9 cellular contexts compared by ENCODE assay signal in the genomic region with DNA sequence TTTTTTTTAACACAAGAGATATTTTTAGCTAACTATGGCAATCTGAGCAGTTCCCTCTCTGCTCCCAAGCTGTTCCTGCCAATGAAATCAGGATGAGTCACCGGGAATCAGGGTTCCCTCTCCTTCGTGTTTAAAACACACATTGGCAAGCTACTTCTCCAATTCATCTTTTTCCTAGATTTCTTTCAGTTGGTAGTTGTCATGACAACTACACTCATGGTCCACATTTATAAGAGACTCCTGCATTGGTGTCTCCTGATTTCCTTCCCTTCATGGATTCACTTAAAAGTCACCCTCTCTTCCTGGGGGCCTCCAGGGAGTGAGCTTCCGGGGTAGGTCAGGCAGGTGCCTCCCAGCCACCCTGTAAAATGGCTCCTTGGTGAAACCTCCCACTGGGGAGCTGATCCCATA.
DNase-seq lines count a peak whose midpoint lies in the region; ATAC-seq and TF ChIP-seq lines count a peak whose summit lies in the region.
"Had no signal": no experiment of that assay in that cellular context is flagged by ENCODE, and none has a peak within 500 bp of the region (broad histone marks: within the 10 kb centered on the region; RNA-seq: fewer than 3 reads in every experiment).

No MANE protein-coding gene starts in this region.

- intact Hi-C loops in activated CD4-positive, alpha-beta memory T cell treated with anti-CD3 and anti-CD28 coated beads for 36 hours (cut with micrococcal nuclease) = no loop called here

- no peak overlapping the region for H3K4me3 Mint-ChIP-seq in activated CD4-positive, alpha-beta memory T cell treated with anti-CD3 and anti-CD28 coated beads for 36 hours
- no peak overlapping the region for H3K4me3 Mint-ChIP-seq in activated CD4-positive, alpha-beta memory T cell treated with anti-CD3 and anti-CD28 coated beads, Interleukin-2, amount 10 ng/mL, durations not matched to agents 7 days and 5 days
- H3K4me3 Mint-ChIP-seq in activated CD4-positive, alpha-beta T cell treated with anti-CD3 and anti-CD28 coated beads, Interleukin-2, amount 10 ng/mL, durations not matched to agents 7 days and 5 days = no peak overlapping the region

- ATAC-seq in lung (ENCODE audit: insufficient read depth, low FRiP score) = peak; percentile 25

- no peaks in the 10 kb centered on the region for H3K27me3 Mint-ChIP-seq in activated CD4-positive, alpha-beta memory T cell treated with anti-CD3 and anti-CD28 coated beads for 36 hours
- no peaks in the 10 kb centered on the region for H3K27me3 Mint-ChIP-seq in activated CD4-positive, alpha-beta memory T cell treated with anti-CD3 and anti-CD28 coated beads, Interleukin-2, amount 10 ng/mL, durations not matched to agents 7 days and 5 days
- no peaks in the 10 kb centered on the region for H3K27me3 Mint-ChIP-seq in activated CD4-positive, alpha-beta T cell treated with anti-CD3 and anti-CD28 coated beads, Interleukin-2, amount 10 ng/mL, durations not matched to agents 7 days and 5 days

- DNase-seq in activated CD4-positive, alpha-beta memory T cell treated with anti-CD3 and anti-CD28 coated beads for 36 hours = no peak
- no peak for DNase-seq in activated CD4-positive, alpha-beta memory T cell treated with anti-CD3 and anti-CD28 coated beads, Interleukin-2, amount 10 ng/mL, durations not matched to agents 7 days and 5 days
- peak; percentile 88 for DNase-seq in brain microvascular endothelial cell
- DNase-seq in lung (ENCODE audit: low spot score) = no peak
- peak in 1 of 2 donors; percentile 26 for DNase-seq in tibial nerve (ENCODE audit: low spot score in 2 of 2)
- no peak for DNase-seq in Karpas-422
- no peak for DNase-seq in GM10266 (ENCODE audit: extremely low spot score)
- DNase-seq in activated CD4-positive, alpha-beta T cell treated with anti-CD3 and anti-CD28 coated beads, Interleukin-2, amount 10 ng/mL, durations not matched to agents 7 days and 5 days = no peak

- H3K4me3 ChIP-seq in brain microvascular endothelial cell (ENCODE audit: low read depth, low read length) (no peak overlapping the region), lung (no peak overlapping the region), tibial nerve (no peak overlapping the region), Karpas-422 (ENCODE audit: low read length) (no peak overlapping the region)

- H3K4me1 ChIP-seq in lung (ENCODE audit: control insufficient read depth in 2 of 2, insufficient read depth in 2 of 2, low read length in 2 of 2) (peaks cover 3 to 4% of the 10 kb centered on the region in 2 donors), tibial nerve (peaks cover 0 to 25% (median 0%) of the 10 kb centered on the region in 4 donors), Karpas-422 (ENCODE audit: low read length) (peaks cover 25% of the 10 kb centered on the region)

- no peaks in the 10 kb centered on the region for H3K9me3 ChIP-seq in lung (ENCODE audit: control insufficient read depth in 2 of 2, insufficient read depth in 1 of 2, low read length in 1 of 2)
- no peaks in the 10 kb centered on the region for H3K9me3 ChIP-seq in tibial nerve
- no peaks in the 10 kb centered on the region for H3K9me3 ChIP-seq in Karpas-422 (ENCODE audit: low read length)

- peak overlapping the region; percentile 48 for H3K27ac Mint-ChIP-seq in activated CD4-positive, alpha-beta memory T cell treated with anti-CD3 and anti-CD28 coated beads for 36 hours
- no peak overlapping the region for H3K27ac Mint-ChIP-seq in activated CD4-positive, alpha-beta memory T cell treated with anti-CD3 and anti-CD28 coated beads, Interleukin-2, amount 10 ng/mL, durations not matched to agents 7 days and 5 days
- H3K27ac Mint-ChIP-seq in activated CD4-positive, alpha-beta T cell treated with anti-CD3 and anti-CD28 coated beads, Interleukin-2, amount 10 ng/mL, durations not matched to agents 7 days and 5 days = no peak overlapping the region

- no peaks in the 10 kb centered on the region for H3K9me2 ChIP-seq in Karpas-422 (replicated peaks; ENCODE audit: insufficient read depth, low read length)

- CTCF ChIA-PET in activated CD4-positive, alpha-beta memory T cell treated with anti-CD3 and anti-CD28 coated beads for 36 hours (lab: Charles Lee) = interaction anchor here (0.5 to 0.7 kb wide), 2 partner anchors 23 to 45 kb away, joined by 3 read pairs; no protein-coding TSS in a partner anchor
- CTCF ChIA-PET in activated CD4-positive, alpha-beta memory T cell treated with anti-CD3 and anti-CD28 coated beads, Interleukin-2, amount 10 ng/mL, durations not matched to agents 7 days and 5 days (lab: Charles Lee) = interaction anchor here (1.0 to 1.6 kb wide), 3 partner anchors 14 to 152 kb away, joined by 3 to 4 read pairs (median 3); no protein-coding TSS in a partner anchor
- CTCF ChIA-PET in activated CD4-positive, alpha-beta T cell treated with anti-CD3 and anti-CD28 coated beads, Interleukin-2, amount 10 ng/mL, durations not matched to agents 7 days and 5 days (lab: Charles Lee) = interaction anchor here (0.7 to 1.1 kb wide), 4 partner anchors 12 to 355 kb away, joined by 3 to 4 read pairs (median 3); a partner anchor contains a TSS

- H3K9me3 Mint-ChIP-seq in activated CD4-positive, alpha-beta memory T cell treated with anti-CD3 and anti-CD28 coated beads for 36 hours = no peaks in the 10 kb centered on the region
- H3K9me3 Mint-ChIP-seq in activated CD4-positive, alpha-beta memory T cell treated with anti-CD3 and anti-CD28 coated beads, Interleukin-2, amount 10 ng/mL, durations not matched to agents 7 days and 5 days = no peaks in the 10 kb centered on the region
- no peaks in the 10 kb centered on the region for H3K9me3 Mint-ChIP-seq in activated CD4-positive, alpha-beta T cell treated with anti-CD3 and anti-CD28 coated beads, Interleukin-2, amount 10 ng/mL, durations not matched to agents 7 days and 5 days

- TF ChIP-seq EP300 in tibial nerve (IDR thresholded peaks at IDR 0.05) = peak in 1 of 2 donors; percentile 53

- H3K27me3 ChIP-seq in brain microvascular endothelial cell (replicated peaks) (no peaks in the 10 kb centered on the region), lung (ENCODE audit: control insufficient read depth, insufficient read depth) (no peaks in the 10 kb centered on the region), tibial nerve (no peaks in the 10 kb centered on the region), Karpas-422 (ENCODE audit: low read length) (no peaks in the 10 kb centered on the region)

- H3K4me2 ChIP-seq in Karpas-422 (ENCODE audit: low read depth, low read length, poor library complexity, severe bottlenecking) = no peak overlapping the region

- TF ChIP-seq CTCF in brain microvascular endothelial cell (IDR thresholded peaks at IDR 0.05; ENCODE audit: low read depth, low read length, missing control alignments) (no peak), lung (IDR thresholded peaks at IDR 0.05; ENCODE audit: control extremely low read depth, extremely low read depth) (no peak), tibial nerve (IDR thresholded peaks at IDR 0.05) (no peak), GM10266 (IDR thresholded peaks at IDR 0.05; ENCODE audit: control insufficient read depth, insufficient read depth, low read depth, missing control alignments) (no peak)

- in situ Hi-C loops in brain microvascular endothelial cell (cut with HindIII; ENCODE audit: low pct_ligation_motif_present, low sequenced_read_pairs) = no loop called here

- 46 to 47% methylated on average over 3 of the region's 3 CpGs for WGBS in lung, 2 donors
- WGBS in tibial nerve, 2 donors = 22 to 24% methylated on average over 3 of the region's 3 CpGs

- H3K27ac ChIP-seq in brain microvascular endothelial cell = peak overlapping the region; percentile 99
- no peak overlapping the region for H3K27ac ChIP-seq in lung (ENCODE audit: low read depth in 1 of 2, low read length in 1 of 2)
- H3K27ac ChIP-seq in tibial nerve = peak overlapping the region in 3 of 4 donors; percentile 24 to 64 (median 61)
- no peak overlapping the region for H3K27ac ChIP-seq in Karpas-422 (ENCODE audit: low read length)
- H3K27ac ChIP-seq: C4-2B had no signal

- no peaks in the 10 kb centered on the region; the same call in 1 of the 2 replicates for H4K20me1 ChIP-seq in Karpas-422 (ENCODE audit: insufficient read depth, low read depth, low read length)

- H3K79me2 ChIP-seq in Karpas-422 (ENCODE audit: low read length) = no peaks in the 10 kb centered on the region

- no peak overlapping the region for H3K9ac ChIP-seq in Karpas-422 (ENCODE audit: low read length)

- POLR2A ChIA-PET in activated CD4-positive, alpha-beta memory T cell treated with anti-CD3 and anti-CD28 coated beads for 36 hours (lab: Charles Lee) = no interaction called here
- POLR2A ChIA-PET in activated CD4-positive, alpha-beta memory T cell treated with anti-CD3 and anti-CD28 coated beads, Interleukin-2, amount 10 ng/mL, durations not matched to agents 7 days and 5 days (lab: Charles Lee) = no interaction called here
- POLR2A ChIA-PET in activated CD4-positive, alpha-beta T cell treated with anti-CD3 and anti-CD28 coated beads, Interleukin-2, amount 10 ng/mL, durations not matched to agents 7 days and 5 days (lab: Charles Lee) = no interaction called here

- H3K36me3 ChIP-seq in brain microvascular endothelial cell (replicated peaks) (no peaks in the 10 kb centered on the region), lung (ENCODE audit: control insufficient read depth in 2 of 2, insufficient read depth in 2 of 2, low read length in 2 of 2) (peaks cover 0 to 7% of the 10 kb centered on the region in 2 donors), tibial nerve (peaks cover 0 to 36% (median 4%) of the 10 kb centered on the region in 3 donors), Karpas-422 (ENCODE audit: insufficient read depth, low read length) (peaks cover 66% of the 10 kb centered on the region)

- H3K36me3 Mint-ChIP-seq in activated CD4-positive, alpha-beta memory T cell treated with anti-CD3 and anti-CD28 coated beads for 36 hours = peaks cover 68% of the 10 kb centered on the region
- H3K36me3 Mint-ChIP-seq in activated CD4-positive, alpha-beta memory T cell treated with anti-CD3 and anti-CD28 coated beads, Interleukin-2, amount 10 ng/mL, durations not matched to agents 7 days and 5 days (ENCODE audit: low read depth) = peaks cover 84% of the 10 kb centered on the region
- H3K36me3 Mint-ChIP-seq in activated CD4-positive, alpha-beta T cell treated with anti-CD3 and anti-CD28 coated beads, Interleukin-2, amount 10 ng/mL, durations not matched to agents 7 days and 5 days (ENCODE audit: low read depth) = peaks cover 83% of the 10 kb centered on the region

- H2AFZ ChIP-seq in Karpas-422 (ENCODE audit: low read length) = no peak overlapping the region

- H3K4me1 Mint-ChIP-seq in activated CD4-positive, alpha-beta memory T cell treated with anti-CD3 and anti-CD28 coated beads for 36 hours (ENCODE audit: low read depth) = peaks cover 39% of the 10 kb centered on the region
- peaks cover 44% of the 10 kb centered on the region for H3K4me1 Mint-ChIP-seq in activated CD4-positive, alpha-beta memory T cell treated with anti-CD3 and anti-CD28 coated beads, Interleukin-2, amount 10 ng/mL, durations not matched to agents 7 days and 5 days
- peaks cover 18% of the 10 kb centered on the region for H3K4me1 Mint-ChIP-seq in activated CD4-positive, alpha-beta T cell treated with anti-CD3 and anti-CD28 coated beads, Interleukin-2, amount 10 ng/mL, durations not matched to agents 7 days and 5 days

- no peak for TF ChIP-seq POLR2A in tibial nerve (IDR thresholded peaks at IDR 0.05)

Comparison
In these comparisons a context has a peak if more than half of its experiments do, and no peak if none do; other contexts are left out.
1. H3K27ac ChIP-seq: peak in brain microvascular endothelial cell (single experiment) and tibial nerve (3 of 4); none in lung (0 of 2) and Karpas-422 (single experiment).